ENCODE assay signal across 8 cellular contexts in genomic region chr11:47184711-47185304, GRCh38. TPM values are rescaled to one million over a fixed set of nuclear protein-coding genes. Genes with fewer than 3 reads are reported as not detected.
DNase-seq lines count a peak whose midpoint lies in the region; ATAC-seq and TF ChIP-seq lines count a peak whose summit lies in the region.

No MANE protein-coding gene starts in this region.

- peak overlapping the region; percentile 79 for H3K4me3 ChIP-seq in AG09309 (ENCODE audit: control insufficient read depth, low read depth, low read length)
- H3K4me3 ChIP-seq in fibroblast of lung (replicated peaks in 1 of 4; ENCODE audit: control extremely low read depth in 1 of 4, insufficient read depth in 1 of 4, low read depth in 3 of 4, low read length in 4 of 4), result peak overlapping the region; percentile 50 to 71 (median 61)

- H4K20me1 ChIP-seq in fibroblast of lung (ENCODE audit: control insufficient read depth, extremely low read depth, insufficient read depth, low read length), result no peaks in the 10 kb centered on the region

- H3K4me2 ChIP-seq in fibroblast of lung (ENCODE audit: extremely low read depth, insufficient read depth, low read length), result peak overlapping the region; percentile 69

- H3K36me3 Mint-ChIP-seq in neural crest cell (ENCODE audit: low read depth), result no peaks in the 10 kb centered on the region

- H3K27ac ChIP-seq in RWPE1 (peak overlapping the region; percentile 98), fibroblast of lung (ENCODE audit: insufficient read depth, low read length) (no peak overlapping the region)

- CTCF ChIA-PET in RWPE1 (lab: Yijun Ruan, JAX), result interaction anchor here (0.5 to 1.8 kb wide), 5 partner anchors 31 to 795 kb away, joined by 3 to 11 read pairs (median 3); partner anchors contain the start of gene DDB2
- CTCF ChIA-PET in GM10248 (lab: Yijun Ruan, JAX), result interaction anchor here (1.0 to 1.5 kb wide), 10 partner anchors 13 to 369 kb away, joined by 3 to 4 read pairs (median 3); partner anchors contain the start of gene DDB2

- H3K36me3 ChIP-seq in fibroblast of lung (ENCODE audit: control insufficient read depth, insufficient read depth, low read length), result no peaks in the 10 kb centered on the region

- peak overlapping the region; percentile 26 for H2AFZ ChIP-seq in fibroblast of lung (ENCODE audit: low read length)

- peaks cover 19% of the 10 kb centered on the region for H3K4me1 ChIP-seq in fibroblast of lung (ENCODE audit: control insufficient read depth, extremely low read depth, insufficient read depth, low read length)

- ATAC-seq in GM21447 (IDR thresholded peaks at IDR 0.05; ENCODE audit: unreplicated experiment), result no peak

- no peaks in the 10 kb centered on the region for H3K79me2 ChIP-seq in fibroblast of lung (ENCODE audit: control insufficient read depth, insufficient read depth, low read length)

- peak overlapping the region; percentile 23 for H3K9ac ChIP-seq in fibroblast of lung (ENCODE audit: insufficient read depth, low read length)

- peaks cover 58% of the 10 kb centered on the region for H3K27me3 Mint-ChIP-seq in neural crest cell (ENCODE audit: low read depth)

- H3K4me3 Mint-ChIP-seq in neural crest cell, result peak overlapping the region; percentile 85

- H3K27me3 ChIP-seq in fibroblast of lung (ENCODE audit: control insufficient read depth, insufficient read depth, low read length), result peaks cover 2% of the 10 kb centered on the region

- DNase-seq in AG09309 (ENCODE audit: low read depth) (no peak), RWPE1 (ENCODE audit: low spot score) (no peak), fibroblast of lung (ENCODE audit: low read depth in 2 of 2) (peak in 1 of 2 donors; percentile 40), neural crest cell (ENCODE audit: low read depth, low spot score) (no peak), GM10248 (ENCODE audit: extremely low spot score) (no peak), glomerular visceral epithelial cell (ENCODE audit: extremely low spot score) (no peak)
- no peak for DNase-seq in stimulated activated CD4-positive, alpha-beta T cell treated with anti-CD3 and anti-CD28 coated beads, Interleukin-12 subunit alpha, Interleukin-12 subunit beta, amount 100 ng/mL, for 4 hours

- TF ChIP-seq CTCF in AG09309 (IDR thresholded peaks at IDR 0.05; ENCODE audit: control insufficient read depth, insufficient read depth, low read depth, low read length, missing control alignments), result no peak
- no peak for TF ChIP-seq CTCF in RWPE1 (conservative IDR thresholded peaks at IDR 0.05; ENCODE audit: low read depth)
- no peak for TF ChIP-seq CTCF in fibroblast of lung (conservative IDR thresholded peaks at IDR 0.05 in 1 of 2, IDR thresholded peaks at IDR 0.05 in 1 of 2; ENCODE audit: low read depth in 1 of 2, low read length in 2 of 2)
- TF ChIP-seq CTCF in neural crest cell (conservative IDR thresholded peaks at IDR 0.05), result no peak
- TF ChIP-seq CTCF in GM10248 (IDR thresholded peaks at IDR 0.05; ENCODE audit: control extremely low read depth, extremely low read depth, low read depth, missing control alignments), result no peak

- POLR2A ChIA-PET in RWPE1 (lab: Yijun Ruan, JAX; ENCODE audit: low non-redundant PET), result interaction anchor here (0.6 to 5.9 kb wide), 4 partner anchors 29 to 1049 kb away, joined by 3 to 70 read pairs (median 5); partner anchors contain the start of gene DDB2
- POLR2A ChIA-PET in GM10248 (lab: Yijun Ruan, JAX), result no interaction called here

- peak overlapping the region; percentile 19 for H3K27ac Mint-ChIP-seq in neural crest cell (ENCODE audit: unreplicated experiment)

- peaks cover 19% of the 10 kb centered on the region for H3K4me1 Mint-ChIP-seq in neural crest cell

- H3K9me3 ChIP-seq in fibroblast of lung (ENCODE audit: control insufficient read depth, insufficient read depth, low read depth, low read length), result no peaks in the 10 kb centered on the region

- no peaks in the 10 kb centered on the region for H3K9me3 Mint-ChIP-seq in neural crest cell

RNA-seq across cellular contexts. Expression of gene PACSIN3, which starts 1.4 kb away (rescaled TPM):
- 19.8 and 20.0 TPM in 2 replicates for total RNA-seq in fibroblast of lung
- 7.0 and 10.8 TPM in 2 replicates for polyA plus RNA-seq in fibroblast of lung
- 14.2 and 18.4 TPM in 2 replicates for polyA plus RNA-seq in fibroblast of lung (2012)
- 6.6 and 16.7 TPM in 2 replicates for polyA minus RNA-seq in fibroblast of lung (ENCODE audit: low replicate concordance)
- 56.4 and 57.0 TPM in 2 replicates for total RNA-seq in neural crest cell

RNA-seq across cellular contexts. Expression of gene ARFGAP2, which starts 8.1 kb away (rescaled TPM):
- total RNA-seq in fibroblast of lung, result 68.1 and 80.4 TPM in 2 replicates
- 50.1 and 68.7 TPM in 2 replicates for polyA plus RNA-seq in fibroblast of lung
- 48.5 and 66.0 TPM in 2 replicates for polyA plus RNA-seq in fibroblast of lung (2012)
- polyA minus RNA-seq in fibroblast of lung (ENCODE audit: low replicate concordance), result 91.4 and 169 TPM in 2 replicates
- 108 and 110 TPM in 2 replicates for total RNA-seq in neural crest cell

RNA-seq across cellular contexts. Expression of gene DDB2, which starts 30.0 kb away (rescaled TPM):
- total RNA-seq in fibroblast of lung (53.4 and 70.0 TPM in 2 replicates), neural crest cell (32.2 and 33.9 TPM in 2 replicates)
- polyA plus RNA-seq in fibroblast of lung, result 21.2 and 45.4 TPM in 2 replicates
- 20.2 and 43.1 TPM in 2 replicates for polyA plus RNA-seq in fibroblast of lung (2012)
- polyA minus RNA-seq in fibroblast of lung (ENCODE audit: low replicate concordance), result 8.8 and 32.4 TPM in 2 replicates
